ENCODE assay signal across 18 cellular contexts in the genomic region with DNA sequence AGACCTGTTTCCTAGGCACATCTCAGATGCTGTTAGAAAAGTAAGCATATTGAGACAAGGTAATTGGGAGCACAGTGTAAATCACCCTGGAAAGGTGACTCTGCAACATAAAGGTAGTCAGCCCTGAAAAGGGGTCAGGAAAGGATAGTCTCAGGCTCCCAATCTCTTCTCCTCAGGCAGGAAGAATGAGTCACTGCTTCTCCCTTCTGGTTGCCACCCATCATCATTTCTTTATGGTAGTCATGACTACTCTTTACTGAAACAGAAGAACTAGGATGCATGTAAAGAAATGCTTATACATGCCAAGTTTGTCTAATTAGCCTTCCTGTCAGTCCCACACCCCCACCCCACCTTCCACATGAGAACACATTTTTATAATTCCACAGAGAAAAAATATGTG. TPM values are rescaled to one million over a fixed set of nuclear protein-coding genes. Genes with fewer than 3 reads are reported as not detected.
DNase-seq lines count a peak whose midpoint lies in the region; ATAC-seq and TF ChIP-seq lines count a peak whose summit lies in the region.
"Had no signal": no experiment of that assay in that cellular context is flagged by ENCODE, and none has a peak within 500 bp of the region (broad histone marks: within the 10 kb centered on the region; RNA-seq: fewer than 3 reads in every experiment).

No MANE protein-coding gene starts in this region.

- ATAC-seq in RWPE2 (ENCODE audit: low read depth) = peak; percentile 68
- peak; percentile 53 for ATAC-seq in esophagus mucosa
- ATAC-seq: T-helper 17 cell had no signal

- no peak overlapping the region for H3K4me3 ChIP-seq in RWPE2 (ENCODE audit: severe bottlenecking)
- H3K4me3 ChIP-seq: spleen had no signal

- peaks cover 11% of the 10 kb centered on the region for H3K4me1 ChIP-seq in RWPE2 (ENCODE audit: insufficient read depth, poor library complexity, severe bottlenecking)
- H3K4me1 ChIP-seq: spleen had no signal

- no peaks in the 10 kb centered on the region for H3K9me3 ChIP-seq in RWPE2 (ENCODE audit: severe bottlenecking)
- H3K9me3 ChIP-seq: spleen had no signal

- DNase-seq in HCEC 1CT (peak; percentile 43), RWPE2 (ENCODE audit: low spot score) (no peak), renal cortical epithelial cell (ENCODE audit: low read depth) (peak; percentile 54), GF-D8 (lab: John Stamatoyannopoulos, UW) (no peak), mesenteric fat pad (ENCODE audit: low spot score) (no peak)
- DNase-seq in activated effector memory CD4-positive, alpha-beta T cell treated with anti-CD3 and anti-CD28 coated beads, Interleukin-2, amount 50 U/mL, for 16 hours = no peak
- DNase-seq: activated CD4-positive, CD25-positive, alpha-beta regulatory T cell treated with anti-CD3 and anti-CD28 coated beads, Interleukin-2, amount 50 U/mL, for 72 hours; activated CD8-positive, alpha-beta memory T cell treated with anti-CD3 and anti-CD28 coated beads, Interleukin-2, amount 50 U/mL, for 4 hours; activated naive CD4-positive, alpha-beta T cell treated with anti-CD3 and anti-CD28 coated beads, Interleukin-2, amount 10 ng/mL, durations not matched to agents 7 days and 5 days; CD4-positive, alpha-beta T cell; endodermal cell; hippocampal formation; NCI-H1930; posterior cingulate gyrus; spleen; T-helper 17 cell had no signal

- no peaks in the 10 kb centered on the region for H3K36me3 ChIP-seq in RWPE2 (ENCODE audit: low read depth)
- H3K36me3 ChIP-seq: spleen had no signal

- no peak for TF ChIP-seq CTCF in RWPE2 (IDR thresholded peaks at IDR 0.05; ENCODE audit: poor library complexity, severe bottlenecking)

- H3K27me3 ChIP-seq in RWPE2 (ENCODE audit: insufficient read depth, poor library complexity, severe bottlenecking) = no peaks in the 10 kb centered on the region
- H3K27me3 ChIP-seq: spleen had no signal

- H3K27ac ChIP-seq in RWPE2 (ENCODE audit: poor library complexity, severe bottlenecking) = peak overlapping the region; percentile 36
- H3K27ac ChIP-seq: spleen had no signal

RNA-seq across cellular contexts. Expression of gene PLCZ1, which starts 54.2 kb away (rescaled TPM):
- total RNA-seq in esophagus mucosa (not detected), renal cortical epithelial cell (0.69 TPM in 1 of 2 replicates, not detected in the other), mesenteric fat pad (not detected)
- total RNA-seq: cardiac septum; CD4-positive, alpha-beta T cell; endodermal cell; spleen; T-helper 17 cell had no signal

RNA-seq across cellular contexts. Expression of gene CAPZA3, which starts 54.3 kb away (rescaled TPM):
- not detected for total RNA-seq in esophagus mucosa
- total RNA-seq in renal cortical epithelial cell = not detected in 2 replicates
- not detected for total RNA-seq in mesenteric fat pad
- total RNA-seq: cardiac septum; CD4-positive, alpha-beta T cell; endodermal cell; spleen; T-helper 17 cell had no signal

Comparison
In these comparisons a context has a peak if more than half of its experiments do, and no peak if none do; other contexts are left out.
1. DNase-seq: peak in HCEC 1CT (single experiment) and renal cortical epithelial cell (single experiment); none in RWPE2 (single experiment), activated effector memory CD4-positive, alpha-beta T cell treated with anti-CD3 and anti-CD28 coated beads, Interleukin-2, amount 50 U/mL, for 16 hours (single experiment), GF-D8 (single experiment) and mesenteric fat pad (single experiment).